ENCODE assay signal across 18 cellular contexts in the genomic region with DNA sequence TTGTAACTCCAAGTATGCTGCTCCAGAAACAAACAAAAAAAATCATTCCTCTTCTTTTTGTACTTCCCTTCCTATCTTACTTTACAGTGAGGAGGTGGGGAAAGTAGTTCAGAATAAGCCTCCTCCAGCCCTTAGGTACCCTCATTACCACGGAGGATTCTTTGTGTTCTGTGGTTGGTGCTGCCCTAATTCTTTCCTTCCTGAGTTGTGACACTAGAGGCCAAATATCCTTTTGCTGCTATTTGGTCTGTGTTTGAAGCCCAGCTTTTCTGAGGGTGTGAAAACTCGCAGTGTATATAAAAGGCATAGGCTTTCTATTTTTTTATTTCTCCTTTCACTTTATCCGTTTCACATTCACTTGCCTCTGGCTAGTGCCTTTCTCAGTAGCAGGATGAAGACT.
"Had no signal": no experiment of that assay in that cellular context is flagged by ENCODE, and none has a peak within 500 bp of the region (broad histone marks: within the 10 kb centered on the region; RNA-seq: fewer than 3 reads in every experiment).

No MANE protein-coding gene starts in this region.

- H3K4me3 ChIP-seq: psoas muscle, right lobe of liver, tibial artery, upper lobe of right lung, vagina had no signal

- H3K36me3 ChIP-seq: neutrophil, right lobe of liver, tibial artery, upper lobe of right lung, vagina had no signal

- H3K27ac Mint-ChIP-seq: endodermal cell; naive B cell; stimulated activated memory B cell treated with anti-CD40 and anti-IgM and Interleukin-4, amounts not matched to agents 10 μg/mL and 1 μg/mL and 100 μg/mL, for 72 hours; stimulated activated naive CD8-positive, alpha-beta T cell treated with anti-CD3 and anti-CD28 coated beads, Interleukin-15, Interleukin-2, amounts not matched to agents 100 ng/mL and 50 ng/mL, for 24 hours had no signal

- DNase-seq: dermis blood vessel endothelial cell; endodermal cell; erythroblast; kidney glomerular epithelial cell; mesendoderm; naive B cell; psoas muscle; retina; right lobe of liver; stimulated activated CD4-positive, alpha-beta T cell treated with anti-CD3 and anti-CD28 coated beads, Interleukin-4, amount 100 ng/mL, for 1 hour; stimulated activated CD8-positive, alpha-beta memory T cell treated with anti-CD3 and anti-CD28 coated beads, Interleukin-4, amount 100 ng/mL, for 48 hours; tibial artery; upper lobe of right lung had no signal

- H3K36me3 Mint-ChIP-seq: stimulated activated memory B cell treated with anti-CD40 and anti-IgM and Interleukin-4, amounts not matched to agents 10 μg/mL and 1 μg/mL and 100 μg/mL, for 72 hours had no signal

- ATAC-seq: foreskin keratinocyte; psoas muscle; right lobe of liver; stimulated activated memory B cell treated with anti-CD40 and anti-IgM and Interleukin-4, amounts not matched to agents 10 μg/mL and 1 μg/mL and 100 μg/mL, for 72 hours; upper lobe of right lung had no signal

- H3K4me3 Mint-ChIP-seq: endodermal cell; naive B cell; stimulated activated memory B cell treated with anti-CD40 and anti-IgM and Interleukin-4, amounts not matched to agents 10 μg/mL and 1 μg/mL and 100 μg/mL, for 72 hours; stimulated activated naive CD8-positive, alpha-beta T cell treated with anti-CD3 and anti-CD28 coated beads, Interleukin-15, Interleukin-2, amounts not matched to agents 100 ng/mL and 50 ng/mL, for 24 hours had no signal

- H3K9me3 Mint-ChIP-seq: endodermal cell; stimulated activated memory B cell treated with anti-CD40 and anti-IgM and Interleukin-4, amounts not matched to agents 10 μg/mL and 1 μg/mL and 100 μg/mL, for 72 hours had no signal

- H3K27ac ChIP-seq: foreskin keratinocyte, neutrophil, psoas muscle, right lobe of liver, tibial artery, upper lobe of right lung, vagina had no signal

- H3K4me1 ChIP-seq: foreskin keratinocyte, psoas muscle, right lobe of liver, upper lobe of right lung had no signal

- H3K27me3 Mint-ChIP-seq: stimulated activated memory B cell treated with anti-CD40 and anti-IgM and Interleukin-4, amounts not matched to agents 10 μg/mL and 1 μg/mL and 100 μg/mL, for 72 hours had no signal

- H3K9me3 ChIP-seq: neutrophil, psoas muscle, right lobe of liver, tibial artery, upper lobe of right lung, vagina had no signal

- H3K27me3 ChIP-seq: foreskin keratinocyte, neutrophil, right lobe of liver, tibial artery, upper lobe of right lung, vagina had no signal
